Comparison of ENCODE assay signal across 14 cellular contexts in genomic region chr3:108130705-108131104, GRCh38. TPM values are rescaled to one million over a fixed set of nuclear protein-coding genes. Genes with fewer than 3 reads are reported as not detected.
DNase-seq lines count a peak whose midpoint lies in the region; ATAC-seq, FAIRE-seq and TF ChIP-seq lines count a peak whose summit lies in the region.
"Had no signal": no experiment of that assay in that cellular context is flagged by ENCODE, and none has a peak within 500 bp of the region (broad histone marks: within the 10 kb centered on the region; RNA-seq: fewer than 3 reads in every experiment).

No MANE protein-coding gene starts in this region.

- H3K9me3 ChIP-seq in OCI-LY3 (ENCODE audit: insufficient read depth, low read length), result no peaks in the 10 kb centered on the region
- H3K9me3 ChIP-seq in K562 (replicated peaks; ENCODE audit: control insufficient read depth, insufficient read depth, low read depth, low read length), result no peaks in the 10 kb centered on the region

- POLR2A ChIA-PET in K562 (lab: Yijun Ruan, JAX), result no interaction called here

- BruUV-seq in K562 (replicated peaks; lab: Mats Ljungman, UMichigan), result no TSS peak

- H3K36me3 ChIP-seq in OCI-LY3 (replicated peaks; ENCODE audit: low read depth, low read length) (peaks cover 13% of the 10 kb centered on the region), K562 (ENCODE audit: control insufficient read depth, insufficient read depth, low read length) (no peaks in the 10 kb centered on the region; the same call in 2 of the 3 replicates)

- ATAC-seq in K562, result no peak
- ATAC-seq: sciatic nerve had no signal

- H3K4me3 ChIP-seq in OCI-LY3 (ENCODE audit: low read length), result no peak overlapping the region
- no peak overlapping the region for H3K4me3 ChIP-seq in K562
- H3K4me3 ChIP-seq in retinal pigment epithelial cell (ENCODE audit: low read length), result no peak overlapping the region

- peak overlapping the region; percentile 23 for H3K4me3 Mint-ChIP-seq in T-helper 2 cell treated with Interferon-gamma antibody and Interleukin-4, amounts not matched to agents 5 μg/mL and 100 μg/mL, for 36 hours

- H4K20me1 ChIP-seq in OCI-LY3 (ENCODE audit: insufficient read depth, low read length) (peaks cover 5% of the 10 kb centered on the region), K562 (replicated peaks; ENCODE audit: control insufficient read depth, insufficient read depth, low read length) (no peaks in the 10 kb centered on the region)

- CTCF ChIA-PET in K562 (lab: Yijun Ruan, JAX; ENCODE audit: low intra/inter-chr PET ratio), result no interaction called here

- H3K9ac ChIP-seq in OCI-LY3 (ENCODE audit: low read length), result no peak overlapping the region
- H3K9ac ChIP-seq in K562 (ENCODE audit: insufficient read depth in 1 of 2, low read depth in 2 of 2, low read length in 2 of 2), result no peak overlapping the region

- no peak for FAIRE-seq in K562 (lab: Jason Lieb, UNC)

- TF ChIP-seq RAD21 in K562 (CRISPR knock-in tag; conservative IDR thresholded peaks at IDR 0.05 in 1 of 2, IDR thresholded peaks at IDR 0.05 in 1 of 2), result no peak

- H3K36me3 Mint-ChIP-seq in T-helper 2 cell treated with Interferon-gamma antibody and Interleukin-4, amounts not matched to agents 5 μg/mL and 100 μg/mL, for 36 hours (ENCODE audit: low read depth), result peaks cover 65% of the 10 kb centered on the region

- H3K27me3 Mint-ChIP-seq in T-helper 2 cell treated with Interferon-gamma antibody and Interleukin-4, amounts not matched to agents 5 μg/mL and 100 μg/mL, for 36 hours (ENCODE audit: low read depth), result no peaks in the 10 kb centered on the region

- no peak for TF ChIP-seq EP300 in K562 (IDR thresholded peaks at IDR 0.05; ENCODE audit: low read length)

- H2AFZ ChIP-seq in OCI-LY3 (ENCODE audit: low read depth, low read length), result no peak overlapping the region
- H2AFZ ChIP-seq in K562 (ENCODE audit: low read depth, low read length), result 0 out of 2 replicates have a peak overlapping the region, but pooled peaks have one; percentile 11

- peak overlapping the region; percentile 38; the same call in 1 of the 2 replicates for H3K4me2 ChIP-seq in OCI-LY3 (ENCODE audit: low read length)
- H3K4me2 ChIP-seq in K562 (ENCODE audit: insufficient read depth, low read length), result no peak overlapping the region

- peaks cover 21% of the 10 kb centered on the region for H3K79me2 ChIP-seq in OCI-LY3 (ENCODE audit: low read length)
- H3K79me2 ChIP-seq in K562 (ENCODE audit: control insufficient read depth, insufficient read depth, low read length), result no peaks in the 10 kb centered on the region

- intact Hi-C loops in K562 (cut with micrococcal nuclease), result loop anchor here (5.0 kb wide), 1 partner anchor 33 kb away; no protein-coding TSS in a partner anchor

- TF ChIP-seq POLR2A in K562 (conservative IDR thresholded peaks at IDR 0.05), result no peak

- TF ChIP-seq CTCF in OCI-LY3 (IDR thresholded peaks at IDR 0.05; ENCODE audit: low read depth, low read length) (no peak), K562 (IDR thresholded peaks at IDR 0.05 in 2 of 3, conservative IDR thresholded peaks at IDR 0.05 in 1 of 3; ENCODE audit: insufficient read depth in 2 of 3, low read depth in 1 of 3, low read length in 3 of 3) (no peak), retinal pigment epithelial cell (conservative IDR thresholded peaks at IDR 0.05; ENCODE audit: low read depth, low read length) (no peak)

- peak overlapping the region; percentile 48 for H3K27ac Mint-ChIP-seq in T-helper 2 cell treated with Interferon-gamma antibody and Interleukin-4, amounts not matched to agents 5 μg/mL and 100 μg/mL, for 36 hours

- in situ Hi-C loops in K562 (cut with MboI), result no loop called here

- no peak for DNase-seq in T-helper 2 cell treated with Interferon-gamma antibody and Interleukin-4, amounts not matched to agents 5 μg/mL and 100 μg/mL, for 36 hours (ENCODE audit: low spot score)
- DNase-seq in T-helper 2 cell (no peak), K562 (ENCODE audit: extremely low read depth in 1 of 4, low spot score in 3 of 4) (no peak), retinal pigment epithelial cell (ENCODE audit: low read depth) (peak; percentile 21), NCI-H1694 (lab: John Stamatoyannopoulos, UW) (no peak), COR-L47 (lab: John Stamatoyannopoulos, UW) (no peak), NCI-H1417 (lab: John Stamatoyannopoulos, UW) (no peak)
- DNase-seq: 8988T; activated CD4-positive, CD25-positive, alpha-beta regulatory T cell; GDM1; midbrain; NCI-H187 had no signal

- H3K4me1 ChIP-seq in OCI-LY3 (ENCODE audit: low read length) (peaks cover 78% of the 10 kb centered on the region), K562 (replicated peaks in 1 of 2; ENCODE audit: control insufficient read depth in 2 of 2, insufficient read depth in 2 of 2, low read length in 2 of 2) (peaks cover 2 to 31% of the 10 kb centered on the region in 2 experiments; a peak in 3 of 5 replicates)

- H3K27me3 ChIP-seq in OCI-LY3 (ENCODE audit: low read depth, low read length) (no peaks in the 10 kb centered on the region), K562 (ENCODE audit: control insufficient read depth in 2 of 2, insufficient read depth in 2 of 2, low read length in 2 of 2) (no peaks in the 10 kb centered on the region)

- H3K27ac ChIP-seq in OCI-LY3 (ENCODE audit: low read length), result no peak overlapping the region
- H3K27ac ChIP-seq in K562 (ENCODE audit: extremely low read depth, low read depth, low read length), result no peak overlapping the region

- H3K4me1 Mint-ChIP-seq in T-helper 2 cell treated with Interferon-gamma antibody and Interleukin-4, amounts not matched to agents 5 μg/mL and 100 μg/mL, for 36 hours (ENCODE audit: low read depth), result peaks cover 77% of the 10 kb centered on the region

- no peaks in the 10 kb centered on the region for H3K9me1 ChIP-seq in K562 (ENCODE audit: control insufficient read depth, insufficient read depth, low read length)

- peaks cover 18% of the 10 kb centered on the region for H3K9me3 Mint-ChIP-seq in T-helper 2 cell treated with Interferon-gamma antibody and Interleukin-4, amounts not matched to agents 5 μg/mL and 100 μg/mL, for 36 hours

TF ChIP-seq in K562, 482 proteins besides CTCF, POLR2A, EP300 and RAD21:
- TF ChIP-seq ATF3 (IDR thresholded peaks at IDR 0.05) (0 out of 2 replicates have a peak, but pooled peaks have one; percentile 9), ATF3 (CRISPR knock-in tag; conservative IDR thresholded peaks at IDR 0.05) (no peak), SREBF2 (CRISPR knock-in tag; IDR thresholded peaks at IDR 0.05) (no peak)

RNA-seq across cellular contexts. Expression of gene CD47, which starts 39.9 kb away (rescaled TPM):
- 23.7 and 67.2 TPM in 2 replicates for total RNA-seq in K562 (2011; cell fraction: chromatin; rRNA removed; ENCODE audit: low replicate concordance)
- total RNA-seq in K562 (2011; cell fraction: nucleolus; rRNA removed), result 12.6 and 14.2 TPM in 2 replicates
- total RNA-seq in K562 (2011; cell fraction: nucleoplasm; rRNA removed), result 44.8 and 62.4 TPM in 2 replicates
- 21.3 and 24.3 TPM in 2 replicates for total RNA-seq in K562 (2014; rRNA removed)
- total RNA-seq in K562 (2014; rRNA removed; fragmentation: Illumina TruSeq; extraction: Trizol), result 54.4 and 64.0 TPM in 2 replicates
- total RNA-seq in K562 (2015; rRNA removed; fragmentation: Illumina TruSeq; extraction: Trizol), result 38.5 and 41.5 TPM in 2 replicates
- 36.2 and 36.3 TPM in 2 replicates for total RNA-seq in K562 (2021)
- polyA plus RNA-seq in K562 (2011; rRNA removed), result 27.5 and 62.6 TPM in 2 replicates
- polyA plus RNA-seq in K562 (2011; cell fraction: cytosol; rRNA removed), result 15.3 and 38.6 TPM in 2 replicates
- polyA plus RNA-seq in K562 (2011; cell fraction: nucleus; rRNA removed), result 22.4 and 32.0 TPM in 2 replicates
- polyA plus RNA-seq in K562 (2012), result 42.9 and 74.0 TPM in 2 replicates
- polyA plus RNA-seq in K562 (2014; fragmentation: Illumina TruSeq; extraction: Trizol), result 36.3 and 38.1 TPM in 2 replicates
- polyA plus RNA-seq in K562 (2014; fragmentation: Nextera tagmentation; extraction: Ambion mirVana), result 10 to 100 TPM; 10.2 to 14.9 TPM
- polyA plus RNA-seq in K562 (2014; rRNA removed), result 29.8 and 38.7 TPM in 2 replicates
- 28.5 and 46.2 TPM in 2 replicates for polyA minus RNA-seq in K562 (2011; rRNA and poly(A)+ RNA removed)
- polyA minus RNA-seq in K562 (2011; cell fraction: cytosol; rRNA and poly(A)+ RNA removed), result 8.7 and 22.3 TPM in 2 replicates
- 19.5 and 38.5 TPM in 2 replicates for polyA minus RNA-seq in K562 (2011; cell fraction: nucleus; rRNA and poly(A)+ RNA removed)
